In the genomic region with DNA sequence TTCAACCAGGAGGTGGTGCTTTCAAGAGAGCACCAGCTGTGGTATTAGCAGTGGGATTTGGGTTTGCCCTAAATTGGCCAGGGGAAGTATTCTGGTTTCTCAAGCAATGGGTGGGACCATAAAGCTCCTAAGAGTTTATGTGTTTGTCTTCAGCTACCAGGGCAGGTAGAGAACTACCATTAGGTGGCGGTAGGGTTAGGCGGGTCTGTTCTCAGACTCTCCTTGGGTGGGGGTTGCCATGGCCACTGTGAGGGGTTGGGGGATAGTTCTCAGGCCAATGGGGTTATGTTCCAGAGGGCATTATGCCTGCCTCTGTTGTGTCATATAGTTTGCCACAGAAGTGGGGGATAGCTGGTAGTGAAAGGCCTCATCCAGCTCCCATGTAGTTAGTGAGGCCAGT, we compare ENCODE assay signal across 26 cellular contexts. TPM values are rescaled to one million over a fixed set of nuclear protein-coding genes. Genes with fewer than 3 reads are reported as not detected.
DNase-seq lines count a peak whose midpoint lies in the region; ATAC-seq and TF ChIP-seq lines count a peak whose summit lies in the region.
"Had no signal": no experiment of that assay in that cellular context is flagged by ENCODE, and none has a peak within 500 bp of the region (broad histone marks: within the 10 kb centered on the region; RNA-seq: fewer than 3 reads in every experiment).

No MANE protein-coding gene starts in this region.

- no peaks in the 10 kb centered on the region; the same call in 1 of the 2 replicates for H3K27me3 Mint-ChIP-seq in WTC11 (ENCODE audit: low read depth)
- no peaks in the 10 kb centered on the region for H3K27me3 Mint-ChIP-seq in stimulated activated memory B cell treated with anti-CD40 and anti-IgM and Interleukin-4, amounts not matched to agents 10 μg/mL and 1 μg/mL and 100 μg/mL, for 72 hours
- H3K27me3 Mint-ChIP-seq in nephron progenitor cell (ENCODE audit: low read depth, poor library complexity) = peaks cover 2% of the 10 kb centered on the region

- H3K9me3 Mint-ChIP-seq in WTC11 (peaks cover 25% of the 10 kb centered on the region), nephron progenitor cell (peaks cover 19% of the 10 kb centered on the region)
- H3K9me3 Mint-ChIP-seq in stimulated activated memory B cell treated with anti-CD40 and anti-IgM and Interleukin-4, amounts not matched to agents 10 μg/mL and 1 μg/mL and 100 μg/mL, for 72 hours = peaks cover 5% of the 10 kb centered on the region

- H3K27ac ChIP-seq in iPS DF 6.9 (ENCODE audit: low read length) = no peak overlapping the region
- H3K27ac ChIP-seq: C4-2B, RWPE1 had no signal

- POLR2A ChIA-PET in WTC11 (lab: Charles Lee) = no interaction called here

- H3K4me3 Mint-ChIP-seq in WTC11 (no peak overlapping the region), nephron progenitor cell (no peak overlapping the region)
- H3K4me3 Mint-ChIP-seq in stimulated activated memory B cell treated with anti-CD40 and anti-IgM and Interleukin-4, amounts not matched to agents 10 μg/mL and 1 μg/mL and 100 μg/mL, for 72 hours = no peak overlapping the region
- H3K4me3 Mint-ChIP-seq: B cell; CD8-positive, alpha-beta memory T cell had no signal

- no peak for TF ChIP-seq CTCF in WTC11 (IDR thresholded peaks at IDR 0.05)
- no peak for TF ChIP-seq CTCF in nephron progenitor cell (IDR thresholded peaks at IDR 0.05)

- H3K4me1 ChIP-seq in iPS DF 6.9 (ENCODE audit: control insufficient read depth, insufficient read depth, low read length) = no peaks in the 10 kb centered on the region

- H3K4me3 ChIP-seq in H7 (ENCODE audit: insufficient read depth, low read depth, low read length) (no peak overlapping the region), iPS DF 6.9 (ENCODE audit: low read length) (no peak overlapping the region)
- H3K4me3 ChIP-seq: MG63 had no signal

- no CpG with 5 or more reads among the region's 2 CpGs for WGBS in iPS DF 6.9 (ENCODE audit: insufficient coverage, insufficient read length)

- peak; percentile 9 for DNase-seq in H7
- DNase-seq in WTC11 (ENCODE audit: low spot score) = peak; percentile 43
- peak; percentile 16 for DNase-seq in iPS DF 6.9 (ENCODE audit: low read depth, low spot score)
- no peak for DNase-seq in nephron progenitor cell
- no peak for DNase-seq in Kasumi-1 (lab: John Stamatoyannopoulos, UW)
- DNase-seq: Calu3; CD8-positive, alpha-beta memory T cell; DMS79 treated with DMSO at 0.1 percent for 48 hours; GF-D8; KBM-7; MG63; NCI-H1105 treated with DMSO at 0.1 percent for 48 hours; NCI-H146; NCI-H1930; NCI-H2107; NCI-H446; NCI-H524 treated with DMSO at 0.1 percent for 48 hours; NCI-H774; SHP77 had no signal

- H3K27me3 ChIP-seq in H7 (ENCODE audit: control insufficient read depth, insufficient read depth, low read length) (no peaks in the 10 kb centered on the region), iPS DF 6.9 (ENCODE audit: control insufficient read depth, insufficient read depth, low read length) (no peaks in the 10 kb centered on the region)
- H3K27me3 ChIP-seq: MG63 had no signal

- H3K36me3 ChIP-seq in H7 (replicated peaks; ENCODE audit: control insufficient read depth, insufficient read depth, low read length) = no peaks in the 10 kb centered on the region
- H3K36me3 ChIP-seq in iPS DF 6.9 (ENCODE audit: control insufficient read depth, insufficient read depth, low read length) = no peaks in the 10 kb centered on the region
- H3K36me3 ChIP-seq: MG63 had no signal

- ATAC-seq in WTC11 (peak; percentile 98), GM18519 (IDR thresholded peaks at IDR 0.05; ENCODE audit: low FRiP score, unreplicated experiment) (no peak), GM21360 (IDR thresholded peaks at IDR 0.05; ENCODE audit: unreplicated experiment) (no peak)
- peak; percentile 20 for ATAC-seq in stimulated activated memory B cell treated with anti-CD40 and anti-IgM and Interleukin-4, amounts not matched to agents 10 μg/mL and 1 μg/mL and 100 μg/mL, for 72 hours
- ATAC-seq: HCT116 had no signal

- H3K4me1 Mint-ChIP-seq in WTC11 (peaks cover 6% of the 10 kb centered on the region; the same call in 1 of the 2 replicates), nephron progenitor cell (no peaks in the 10 kb centered on the region)
- H3K4me1 Mint-ChIP-seq in stimulated activated memory B cell treated with anti-CD40 and anti-IgM and Interleukin-4, amounts not matched to agents 10 μg/mL and 1 μg/mL and 100 μg/mL, for 72 hours = no peaks in the 10 kb centered on the region
- H3K4me1 Mint-ChIP-seq: B cell; CD8-positive, alpha-beta memory T cell had no signal

- peaks cover 11% of the 10 kb centered on the region for H3K36me3 Mint-ChIP-seq in WTC11
- no peaks in the 10 kb centered on the region for H3K36me3 Mint-ChIP-seq in stimulated activated memory B cell treated with anti-CD40 and anti-IgM and Interleukin-4, amounts not matched to agents 10 μg/mL and 1 μg/mL and 100 μg/mL, for 72 hours
- no peaks in the 10 kb centered on the region for H3K36me3 Mint-ChIP-seq in nephron progenitor cell (ENCODE audit: low read depth)

- H3K9me3 ChIP-seq in iPS DF 6.9 (ENCODE audit: control insufficient read depth, insufficient read depth, low read length) = no peaks in the 10 kb centered on the region

- CTCF ChIA-PET in WTC11 (lab: Charles Lee) = interaction anchor here (0.8 to 1.7 kb wide), 12 partner anchors 11 to 84 kb away, joined by 3 to 11 read pairs (median 3); no protein-coding TSS in a partner anchor

- H3K27ac Mint-ChIP-seq in WTC11 (no peak overlapping the region), nephron progenitor cell (no peak overlapping the region)
- H3K27ac Mint-ChIP-seq in stimulated activated memory B cell treated with anti-CD40 and anti-IgM and Interleukin-4, amounts not matched to agents 10 μg/mL and 1 μg/mL and 100 μg/mL, for 72 hours = no peak overlapping the region
- H3K27ac Mint-ChIP-seq: B cell had no signal

TF ChIP-seq in WTC11, 78 proteins besides CTCF, POLR2A, EP300 and RAD21:
- TF ChIP-seq TCF7 (CRISPR knock-in tag; IDR thresholded peaks at IDR 0.05; ENCODE audit: low read depth) (no peak), FOXP1 (CRISPR knock-in tag; IDR thresholded peaks at IDR 0.05; ENCODE audit: borderline replicate concordance) (no peak), JUN (CRISPR knock-in tag; IDR thresholded peaks at IDR 0.05) (no peak), FOXK1 (CRISPR knock-in tag; IDR thresholded peaks at IDR 0.05) (no peak), FOXJ3 (CRISPR knock-in tag; IDR thresholded peaks at IDR 0.05; ENCODE audit: borderline replicate concordance) (no peak), TP53 (CRISPR knock-in tag; IDR thresholded peaks at IDR 0.05) (no peak), ATF1 (CRISPR knock-in tag; IDR thresholded peaks at IDR 0.05) (no peak), PRRX2 (CRISPR knock-in tag; IDR thresholded peaks at IDR 0.05) (no peak), OVOL2 (CRISPR knock-in tag; IDR thresholded peaks at IDR 0.05; ENCODE audit: borderline replicate concordance) (no peak)
- TF ChIP-seq, protein P1, sequence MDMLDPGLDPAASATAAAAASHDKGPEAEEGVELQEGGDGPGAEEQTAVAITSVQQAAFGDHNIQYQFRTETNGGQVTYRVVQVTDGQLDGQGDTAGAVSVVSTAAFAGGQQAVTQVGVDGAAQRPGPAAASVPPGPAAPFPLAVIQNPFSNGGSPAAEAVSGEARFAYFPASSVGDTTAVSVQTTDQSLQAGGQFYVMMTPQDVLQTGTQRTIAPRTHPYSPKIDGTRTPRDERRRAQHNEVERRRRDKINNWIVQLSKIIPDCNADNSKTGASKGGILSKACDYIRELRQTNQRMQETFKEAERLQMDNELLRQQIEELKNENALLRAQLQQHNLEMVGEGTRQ (CRISPR knock-in tag; IDR thresholded peaks at IDR 0.05) = no peak

RNA-seq across cellular contexts. Expression of a gene that starts 47.7 kb away (rescaled TPM):
- 0.33 and 0.38 TPM in 2 replicates for total RNA-seq in H7 (2014; rRNA removed; shearing (Covaris generic))
- 0.61 to 0.85 TPM (median 0.78 TPM) in 3 replicates for total RNA-seq in WTC11 (2021)
- total RNA-seq: B cell; CD8-positive, alpha-beta memory T cell had no signal

Comparison
In these comparisons a context has a peak if more than half of its experiments do, and no peak if none do; other contexts are left out.
1. DNase-seq: peak in H7 (single experiment), WTC11 (single experiment) and iPS DF 6.9 (single experiment); none in nephron progenitor cell (single experiment) and Kasumi-1 (0 of 2).
2. ATAC-seq: peak in WTC11 (single experiment) and stimulated activated memory B cell treated with anti-CD40 and anti-IgM and Interleukin-4, amounts not matched to agents 10 μg/mL and 1 μg/mL and 100 μg/mL, for 72 hours (single experiment); none in GM18519 (single experiment) and GM21360 (single experiment).